Comparison of ENCODE assay signal across 2 cellular contexts in the genomic region with DNA sequence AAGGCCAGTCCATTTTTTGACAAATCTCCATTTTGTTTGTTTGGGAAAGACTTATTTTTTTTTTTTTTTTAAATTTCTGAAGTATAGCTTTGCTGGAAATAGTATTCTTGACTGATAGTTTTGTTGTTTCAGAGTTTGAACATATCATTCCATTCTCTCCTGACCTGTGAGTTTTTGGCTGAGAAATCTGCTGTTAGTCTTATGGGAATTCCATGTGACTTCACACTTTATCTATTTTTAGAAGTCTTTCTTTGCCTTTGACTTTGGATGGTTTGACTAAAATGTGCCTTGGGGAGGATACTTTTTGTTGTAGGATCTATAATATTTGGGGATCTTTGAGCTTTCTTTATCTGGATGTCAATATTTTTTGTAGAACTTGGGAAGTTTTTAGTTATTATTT.
TF ChIP-seq lines count a peak whose summit lies in the region.

No MANE protein-coding gene starts in this region.

TF ChIP-seq in HCT116, 20 proteins besides CTCF, POLR2A, EP300 and RAD21:
- TF ChIP-seq MAX (IDR thresholded peaks at IDR 0.05), result peak; percentile 41
- TF ChIP-seq EGR1 (IDR thresholded peaks at IDR 0.05; ENCODE audit: low read depth), result no peak
- TF ChIP-seq TCF7L2 (IDR thresholded peaks at IDR 0.05; ENCODE audit: borderline replicate concordance, extremely low read depth, insufficient read depth, insufficient read length), result no peak
- peak; percentile 48; the same call in 1 of the 2 replicates for TF ChIP-seq CBX3 (IDR thresholded peaks at IDR 0.05; ENCODE audit: low read depth)
- TF ChIP-seq EZH2phosphoT487 (IDR thresholded peaks at IDR 0.05; ENCODE audit: borderline replicate concordance), result no peak

TF ChIP-seq in K562, 482 proteins besides CTCF, POLR2A, EP300 and RAD21:
- 0 out of 3 replicates have a peak, but pooled peaks of 1 of the 2 experiments have one; percentile 25 for TF ChIP-seq CBX3 (IDR thresholded peaks at IDR 0.05; ENCODE audit: borderline replicate concordance in 1 of 2, low read length in 2 of 2)
- peak; percentile 82; the same call in 1 of the 2 replicates for TF ChIP-seq MEF2A (IDR thresholded peaks at IDR 0.05; ENCODE audit: control insufficient read depth, low read depth, low read length)
- no peak for TF ChIP-seq KDM4B (IDR thresholded peaks at IDR 0.05; ENCODE audit: borderline replicate concordance in 2 of 2, low read depth in 1 of 2)
- TF ChIP-seq ZNF780A (CRISPR knock-in tag; IDR thresholded peaks at IDR 0.05), result no peak
